8 cellular contexts compared by ENCODE assay signal in genomic region chr3:171810278-171811058, GRCh38. TPM values are rescaled to one million over a fixed set of nuclear protein-coding genes. Genes with fewer than 3 reads are reported as not detected.
DNase-seq lines count a peak whose midpoint lies in the region; ATAC-seq, FAIRE-seq and TF ChIP-seq lines count a peak whose summit lies in the region.

A gene with protein sequence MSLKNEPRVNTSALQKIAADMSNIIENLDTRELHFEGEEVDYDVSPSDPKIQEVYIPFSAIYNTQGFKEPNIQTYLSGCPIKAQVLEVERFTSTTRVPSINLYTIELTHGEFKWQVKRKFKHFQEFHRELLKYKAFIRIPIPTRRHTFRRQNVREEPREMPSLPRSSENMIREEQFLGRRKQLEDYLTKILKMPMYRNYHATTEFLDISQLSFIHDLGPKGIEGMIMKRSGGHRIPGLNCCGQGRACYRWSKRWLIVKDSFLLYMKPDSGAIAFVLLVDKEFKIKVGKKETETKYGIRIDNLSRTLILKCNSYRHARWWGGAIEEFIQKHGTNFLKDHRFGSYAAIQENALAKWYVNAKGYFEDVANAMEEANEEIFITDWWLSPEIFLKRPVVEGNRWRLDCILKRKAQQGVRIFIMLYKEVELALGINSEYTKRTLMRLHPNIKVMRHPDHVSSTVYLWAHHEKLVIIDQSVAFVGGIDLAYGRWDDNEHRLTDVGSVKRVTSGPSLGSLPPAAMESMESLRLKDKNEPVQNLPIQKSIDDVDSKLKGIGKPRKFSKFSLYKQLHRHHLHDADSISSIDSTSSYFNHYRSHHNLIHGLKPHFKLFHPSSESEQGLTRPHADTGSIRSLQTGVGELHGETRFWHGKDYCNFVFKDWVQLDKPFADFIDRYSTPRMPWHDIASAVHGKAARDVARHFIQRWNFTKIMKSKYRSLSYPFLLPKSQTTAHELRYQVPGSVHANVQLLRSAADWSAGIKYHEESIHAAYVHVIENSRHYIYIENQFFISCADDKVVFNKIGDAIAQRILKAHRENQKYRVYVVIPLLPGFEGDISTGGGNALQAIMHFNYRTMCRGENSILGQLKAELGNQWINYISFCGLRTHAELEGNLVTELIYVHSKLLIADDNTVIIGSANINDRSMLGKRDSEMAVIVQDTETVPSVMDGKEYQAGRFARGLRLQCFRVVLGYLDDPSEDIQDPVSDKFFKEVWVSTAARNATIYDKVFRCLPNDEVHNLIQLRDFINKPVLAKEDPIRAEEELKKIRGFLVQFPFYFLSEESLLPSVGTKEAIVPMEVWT (minus strand): TSS chr3:171810483. CDS start chr3:171738051, 72,432 bp downstream.

- H3K14ac ChIP-seq in trophoblast cell (ENCODE audit: low read length) = peak within 1 kb of the TSS; percentile 9

- H2AFZ ChIP-seq in trophoblast cell (ENCODE audit: insufficient read depth, low read length, poor library complexity) = peak within 1 kb of the TSS; percentile 83

- no peak for TF ChIP-seq CTCF in D721Med (IDR thresholded peaks at IDR 0.05; ENCODE audit: insufficient read depth, missing control alignments)
- TF ChIP-seq CTCF in RWPE1 (conservative IDR thresholded peaks at IDR 0.05; ENCODE audit: low read depth) = no peak

- H3K9ac ChIP-seq in trophoblast cell (ENCODE audit: low read length) = peak within 1 kb of the TSS; percentile 18

- H3K79me2 ChIP-seq in trophoblast cell (ENCODE audit: control insufficient read depth, insufficient read depth, low read length, poor library complexity) = no peaks in the 10 kb centered on the region

- ATAC-seq in GM19463 (IDR thresholded peaks at IDR 0.05; ENCODE audit: unreplicated experiment) (peak; percentile 64), HG03565 (IDR thresholded peaks at IDR 0.05; ENCODE audit: unreplicated experiment) (peak; percentile 22), left cardiac atrium (peak; percentile 83 to 90)

- H3K4ac ChIP-seq in trophoblast cell (ENCODE audit: low read depth, low read length) = no peak within 1 kb of the TSS

- WGBS in trophoblast cell (ENCODE audit: extremely low coverage, insufficient coverage, insufficient read length) = no CpG with 5 or more reads among the region's 58 CpGs

- no peaks in the 10 kb centered on the region for H3K9me3 ChIP-seq in trophoblast cell (ENCODE audit: insufficient read depth, low read depth, low read length)

- peaks cover 0 to 7% of the 10 kb centered on the region in 2 experiments for H3K4me1 ChIP-seq in trophoblast cell (ENCODE audit: control insufficient read depth in 1 of 2, insufficient read depth in 2 of 2, low read length in 2 of 2)

- peak within 1 kb of the TSS; percentile 92 for H3K4me2 ChIP-seq in trophoblast cell (ENCODE audit: low read length)

- peak within 1 kb of the TSS; percentile 6 for H4K8ac ChIP-seq in trophoblast cell (ENCODE audit: low read depth, low read length)

- POLR2A ChIA-PET in RWPE1 (lab: Yijun Ruan, JAX; ENCODE audit: low non-redundant PET) = interaction anchor here (0.6 to 0.7 kb wide), 3 partner anchors 19 to 725 kb away, joined by 3 to 5 read pairs (median 3); no protein-coding TSS in a partner anchor

- no peaks in the 10 kb centered on the region for H3K27me3 ChIP-seq in trophoblast cell (ENCODE audit: insufficient read depth, low read length)

- peak within 1 kb of the TSS; percentile 48 for H3K18ac ChIP-seq in trophoblast cell (ENCODE audit: low read length)

- no peak within 1 kb of the TSS for H2BK12ac ChIP-seq in trophoblast cell (ENCODE audit: low read length)

- peak; percentile 55 for DNase-seq in D721Med (ENCODE audit: insufficient read length, low spot score)
- peak; percentile 79 for DNase-seq in RWPE1 (ENCODE audit: low spot score)
- DNase-seq in amniotic epithelial cell (ENCODE audit: low read depth) = peak; percentile 81
- peak; percentile 82 for DNase-seq in left cardiac atrium
- DNase-seq in trophoblast cell = peak; percentile 96 to 98
- DNase-seq in NK-92 (lab: John Stamatoyannopoulos, UW; ENCODE audit: unreplicated experiment) = no peak

- no peak within 1 kb of the TSS for H4K12ac ChIP-seq in trophoblast cell (ENCODE audit: low read depth, low read length)

- intact Hi-C loops in left cardiac atrium (cut with DNase I) = no loop called here

- H3K27ac ChIP-seq in RWPE1 (peak within 1 kb of the TSS; percentile 100), trophoblast cell (ENCODE audit: low read depth, low read length) (no peak within 1 kb of the TSS)

- CTCF ChIA-PET in RWPE1 (lab: Yijun Ruan, JAX) = interaction anchor here (0.6 to 1.0 kb wide), 6 partner anchors 19 to 844 kb away, joined by 3 to 6 read pairs (median 3); no protein-coding TSS in a partner anchor

- H3K23ac ChIP-seq in trophoblast cell (ENCODE audit: low read length) = no peak within 1 kb of the TSS

- FAIRE-seq in D721Med (lab: Jason Lieb, UNC) = no peak

- H3K4me3 ChIP-seq in trophoblast cell (ENCODE audit: low read depth, low read length) = peak within 1 kb of the TSS; percentile 60

- no peak within 1 kb of the TSS for H2AK5ac ChIP-seq in trophoblast cell (ENCODE audit: low read length)

- no peak within 1 kb of the TSS for H2BK5ac ChIP-seq in trophoblast cell (ENCODE audit: low read depth, low read length, poor library complexity)

- H4K91ac ChIP-seq in trophoblast cell (ENCODE audit: low read depth, low read length) = peak within 1 kb of the TSS; percentile 41

- H3K79me1 ChIP-seq in trophoblast cell (ENCODE audit: low read length) = no peaks in the 10 kb centered on the region

- H2BK120ac ChIP-seq in trophoblast cell (ENCODE audit: insufficient read depth, low read length, poor library complexity) = no peak within 1 kb of the TSS

- H3K36me3 ChIP-seq in trophoblast cell (ENCODE audit: control insufficient read depth in 1 of 2, insufficient read depth in 2 of 2, low read length in 2 of 2) = no peaks in the 10 kb centered on the region

RNA-seq across cellular contexts. Expression of the gene that starts here (rescaled TPM):
- 10 to 100 TPM; 57.1 to 67.8 TPM for total RNA-seq in left cardiac atrium
- 1.1 and 1.4 TPM in 2 replicates for polyA plus RNA-seq in trophoblast cell (2013)

Comparison
In these comparisons a context has a peak if more than half of its experiments do, and no peak if none do; other contexts are left out.
1. ATAC-seq: peak in every context shown above with its lines; median percentile 86 in left cardiac atrium; 64 in GM19463; 22 in HG03565.